21 cellular contexts compared by ENCODE assay signal in the genomic region with DNA sequence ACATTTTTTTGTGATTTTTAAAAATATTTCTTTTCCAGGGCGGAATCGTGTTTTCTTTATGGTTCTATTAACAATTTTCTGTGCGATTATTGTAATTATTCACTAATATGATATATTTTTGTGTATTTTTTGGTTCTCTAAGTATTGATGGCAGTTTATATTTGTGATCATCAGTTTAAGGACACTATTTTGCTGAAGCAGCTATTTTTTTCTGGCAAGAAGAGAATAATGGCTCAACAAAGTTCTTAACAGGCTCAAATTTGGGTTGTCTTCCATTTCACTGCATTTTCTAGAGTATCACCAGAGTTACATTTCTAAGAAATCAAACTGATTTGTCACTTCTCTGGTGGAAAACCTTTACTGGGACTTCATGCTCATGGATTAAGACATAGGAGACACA.
"Had no signal": no experiment of that assay in that cellular context is flagged by ENCODE, and none has a peak within 500 bp of the region (broad histone marks: within the 10 kb centered on the region; RNA-seq: fewer than 3 reads in every experiment).

No MANE protein-coding gene starts in this region.

- H3K27me3 ChIP-seq: dorsolateral prefrontal cortex, heart left ventricle, pancreas, spleen, testis, tibial nerve had no signal

- H3K9me3 Mint-ChIP-seq: naive B cell; nephron; stimulated activated naive B cell treated with anti-CD40 and anti-IgM and Interleukin-4, amounts not matched to agents 10 μg/mL and 1 μg/mL and 100 μg/mL, for 72 hours; stimulated activated naive CD8-positive, alpha-beta T cell treated with anti-CD3 and anti-CD28 coated beads, Interleukin-15, amount 100 ng/mL, for 72 hours had no signal

- H3K9me3 ChIP-seq: heart left ventricle, pancreas, spleen, testis, tibial nerve had no signal

- H3K4me3 Mint-ChIP-seq: naive B cell; nephron; stimulated activated naive B cell treated with anti-CD40 and anti-IgM and Interleukin-4, amounts not matched to agents 10 μg/mL and 1 μg/mL and 100 μg/mL, for 72 hours; stimulated activated naive CD8-positive, alpha-beta T cell treated with anti-CD3 and anti-CD28 coated beads, Interleukin-15, amount 100 ng/mL, for 72 hours had no signal

- H3K27ac Mint-ChIP-seq: nephron; progenitor cell of endocrine pancreas; stimulated activated naive B cell treated with anti-CD40 and anti-IgM and Interleukin-4, amounts not matched to agents 10 μg/mL and 1 μg/mL and 100 μg/mL, for 72 hours; stimulated activated naive CD8-positive, alpha-beta T cell treated with anti-CD3 and anti-CD28 coated beads, Interleukin-15, amount 100 ng/mL, for 72 hours had no signal

- FAIRE-seq: pancreas had no signal

- DNase-seq: cortex of kidney; dorsolateral prefrontal cortex; effector CD8-positive, alpha-beta T cell; heart left ventricle; hypothalamus; midbrain; naive B cell; occipital lobe; pancreas; right cardiac atrium; spleen; stimulated activated CD4-positive, alpha-beta T cell treated with anti-CD3 and anti-CD28 coated beads, Interleukin-15, amount 100 ng/mL, for 24 hours; stimulated activated CD4-positive, alpha-beta T cell treated with anti-CD3 and anti-CD28 coated beads, Interleukin-2, amount 100 ng/mL, for 24 hours; stimulated activated CD4-positive, alpha-beta T cell treated with anti-CD3 and anti-CD28 coated beads, Interleukin-4, amount 100 ng/mL, for 4 hours; stimulated activated naive B cell treated with anti-CD40 and anti-IgM and Interleukin-4, amounts not matched to agents 10 μg/mL and 1 μg/mL and 100 μg/mL, for 72 hours; stimulated activated naive CD8-positive, alpha-beta T cell treated with anti-CD3 and anti-CD28 coated beads, Interleukin-15, amount 100 ng/mL, for 72 hours; testis had no signal

- H3K27me3 Mint-ChIP-seq: naive B cell; progenitor cell of endocrine pancreas; stimulated activated naive B cell treated with anti-CD40 and anti-IgM and Interleukin-4, amounts not matched to agents 10 μg/mL and 1 μg/mL and 100 μg/mL, for 72 hours; stimulated activated naive CD8-positive, alpha-beta T cell treated with anti-CD3 and anti-CD28 coated beads, Interleukin-15, amount 100 ng/mL, for 72 hours had no signal

- H3K4me3 ChIP-seq: dorsolateral prefrontal cortex, heart left ventricle, pancreas, spleen, testis, tibial nerve had no signal

- H3K27ac ChIP-seq: dorsolateral prefrontal cortex, heart left ventricle, pancreas, spleen, testis, tibial nerve had no signal

- ATAC-seq: heart left ventricle; left lobe of liver; pancreas; right cardiac atrium; stimulated activated naive B cell treated with anti-CD40 and anti-IgM and Interleukin-4, amounts not matched to agents 10 μg/mL and 1 μg/mL and 100 μg/mL, for 72 hours; stimulated activated naive CD8-positive, alpha-beta T cell treated with anti-CD3 and anti-CD28 coated beads, Interleukin-15, amount 100 ng/mL, for 72 hours had no signal

- H3K36me3 ChIP-seq: heart left ventricle, pancreas, tibial nerve had no signal

- H3K4me1 ChIP-seq: pancreas, testis, tibial nerve had no signal
